23 cellular contexts compared by ENCODE assay signal in genomic region chr11:31133064-31133463, GRCh38.
A peak's percentile ranks its signal among the peaks of the same experiment; 100 is the strongest.
DNase-seq lines count a peak whose midpoint lies in the region; ATAC-seq and TF ChIP-seq lines count a peak whose summit lies in the region.
"Had no signal": no experiment of that assay in that cellular context is flagged by ENCODE, and none has a peak within 500 bp of the region (broad histone marks: within the 10 kb centered on the region; RNA-seq: fewer than 3 reads in every experiment).

No MANE protein-coding gene starts in this region.

- H3K27ac Mint-ChIP-seq in neural progenitor cell, result peak overlapping the region; percentile 86
- no peak overlapping the region for H3K27ac Mint-ChIP-seq in stimulated activated effector memory CD8-positive, alpha-beta T cell treated with anti-CD3 and anti-CD28 coated beads, Interleukin-12 subunit alpha, Interleukin-12 subunit beta, amount 100 ng/mL, for 72 hours
- H3K27ac Mint-ChIP-seq: CD14-positive monocyte; CD4-positive, alpha-beta T cell; CD8-positive, alpha-beta memory T cell; GM23338; H9 had no signal

- H3K9me3 ChIP-seq in neural progenitor cell (ENCODE audit: low read depth), result no peaks in the 10 kb centered on the region
- H3K9me3 ChIP-seq: A549; BE2C; BLaER1 treated with 17β-estradiol and CSF1 and Interleukin-3, amounts not matched to agents 10 nM and 100 nM had no signal

- no peak for ATAC-seq in stimulated activated effector memory CD8-positive, alpha-beta T cell treated with anti-CD3 and anti-CD28 coated beads, Interleukin-12 subunit alpha, Interleukin-12 subunit beta, amount 100 ng/mL, for 72 hours
- ATAC-seq: A549, GM23338, HCT116 had no signal

- H3K27me3 Mint-ChIP-seq in neural progenitor cell (ENCODE audit: insufficient read depth, low read depth), result no peaks in the 10 kb centered on the region
- H3K27me3 Mint-ChIP-seq: CD4-positive, alpha-beta T cell; CD8-positive, alpha-beta memory T cell had no signal

- H3K4me3 ChIP-seq in neural progenitor cell, result no peak overlapping the region
- H3K4me3 ChIP-seq: A549; BLaER1 treated with 17β-estradiol and CSF1 and Interleukin-3, amounts not matched to agents 10 nM and 100 nM; GM23338 had no signal

- TF ChIP-seq CTCF in neural progenitor cell (IDR thresholded peaks at IDR 0.05), result no peak

- no peak overlapping the region for H2AFZ ChIP-seq in neural progenitor cell (replicated peaks)
- H2AFZ ChIP-seq: GM23338 had no signal

- H3K9ac ChIP-seq in neural progenitor cell, result no peak overlapping the region
- H3K9ac ChIP-seq: BLaER1 treated with 17β-estradiol and CSF1 and Interleukin-3, amounts not matched to agents 10 nM and 100 nM had no signal

- H3K36me3 Mint-ChIP-seq in neural progenitor cell, result peaks cover 6% of the 10 kb centered on the region
- no peaks in the 10 kb centered on the region for H3K36me3 Mint-ChIP-seq in stimulated activated effector memory CD8-positive, alpha-beta T cell treated with anti-CD3 and anti-CD28 coated beads, Interleukin-12 subunit alpha, Interleukin-12 subunit beta, amount 100 ng/mL, for 72 hours
- H3K36me3 Mint-ChIP-seq: CD14-positive monocyte; CD8-positive, alpha-beta memory T cell had no signal

- no peak overlapping the region for H3K4me3 Mint-ChIP-seq in neural progenitor cell
- no peak overlapping the region for H3K4me3 Mint-ChIP-seq in stimulated activated effector memory CD8-positive, alpha-beta T cell treated with anti-CD3 and anti-CD28 coated beads, Interleukin-12 subunit alpha, Interleukin-12 subunit beta, amount 100 ng/mL, for 72 hours
- H3K4me3 Mint-ChIP-seq: CD14-positive monocyte; CD4-positive, alpha-beta T cell; CD8-positive, alpha-beta memory T cell; GM23338; H9 had no signal

- peak; percentile 77 for DNase-seq in DMS114 treated with DMSO at 0.1 percent for 48 hours (lab: John Stamatoyannopoulos, UW; ENCODE audit: unreplicated experiment)
- peak in 28 of 42 donors; percentile 4 to 80 (median 34) for DNase-seq in head of caudate nucleus
- no peak for DNase-seq in neural progenitor cell (ENCODE audit: low spot score)
- peak; percentile 70 for DNase-seq in putamen (ENCODE audit: low spot score)
- DNase-seq in stimulated activated effector memory CD8-positive, alpha-beta T cell treated with anti-CD3 and anti-CD28 coated beads, Interleukin-12 subunit alpha, Interleukin-12 subunit beta, amount 100 ng/mL, for 72 hours (ENCODE audit: low spot score in 2 of 2), result no peak
- DNase-seq in stimulated activated CD8-positive, alpha-beta memory T cell treated with anti-CD3 and anti-CD28 coated beads, Interleukin-4, amount 100 ng/mL, for 48 hours, result no peak
- no peak for DNase-seq in NCI-H748 (lab: John Stamatoyannopoulos, UW; ENCODE audit: unreplicated experiment)
- DNase-seq: 8988T; ACHN; AML-193; BE2C; CD4-positive, alpha-beta T cell; CD8-positive, alpha-beta memory T cell; DMS 273 treated with DMSO at 0.1 percent for 48 hours; DMS53; DMS79 treated with DMSO at 0.1 percent for 48 hours; GF-D8; H9 had no signal

- no peaks in the 10 kb centered on the region for H3K36me3 ChIP-seq in neural progenitor cell
- H3K36me3 ChIP-seq: BE2C; BLaER1 treated with 17β-estradiol and CSF1 and Interleukin-3, amounts not matched to agents 10 nM and 100 nM had no signal

- no peaks in the 10 kb centered on the region for H3K4me1 ChIP-seq in neural progenitor cell
- H3K4me1 ChIP-seq: A549; BE2C; BLaER1 treated with 17β-estradiol and CSF1 and Interleukin-3, amounts not matched to agents 10 nM and 100 nM had no signal

- H3K4me1 Mint-ChIP-seq in neural progenitor cell, result peaks cover 27% of the 10 kb centered on the region
- H3K4me1 Mint-ChIP-seq in stimulated activated effector memory CD8-positive, alpha-beta T cell treated with anti-CD3 and anti-CD28 coated beads, Interleukin-12 subunit alpha, Interleukin-12 subunit beta, amount 100 ng/mL, for 72 hours, result no peaks in the 10 kb centered on the region
- H3K4me1 Mint-ChIP-seq: CD14-positive monocyte; CD8-positive, alpha-beta memory T cell; GM23338; H9 had no signal

- no peaks in the 10 kb centered on the region for H4K20me1 ChIP-seq in neural progenitor cell (ENCODE audit: low read depth)
- H4K20me1 ChIP-seq: BLaER1 treated with 17β-estradiol and CSF1 and Interleukin-3, amounts not matched to agents 10 nM and 100 nM had no signal

- no peaks in the 10 kb centered on the region for H3K27me3 ChIP-seq in neural progenitor cell
- H3K27me3 ChIP-seq: BE2C; BLaER1 treated with 17β-estradiol and CSF1 and Interleukin-3, amounts not matched to agents 10 nM and 100 nM had no signal

- no peaks in the 10 kb centered on the region for H3F3A ChIP-seq in neural progenitor cell (ENCODE audit: low read depth)

- intact Hi-C loops in head of caudate nucleus (cut with DNase I), result no loop called here

- no peaks in the 10 kb centered on the region for H3K79me2 ChIP-seq in neural progenitor cell (ENCODE audit: low read depth)

- H3K27ac ChIP-seq in neural progenitor cell, result no peak overlapping the region
- H3K27ac ChIP-seq: A549; BLaER1 treated with 17β-estradiol and CSF1 and Interleukin-3, amounts not matched to agents 10 nM and 100 nM had no signal

- no peak overlapping the region for H3K4me2 ChIP-seq in neural progenitor cell
- H3K4me2 ChIP-seq: A549; BLaER1 treated with 17β-estradiol and CSF1 and Interleukin-3, amounts not matched to agents 10 nM and 100 nM; GM23338 had no signal

- peaks cover 4% of the 10 kb centered on the region for H3K9me3 Mint-ChIP-seq in neural progenitor cell
- H3K9me3 Mint-ChIP-seq in stimulated activated effector memory CD8-positive, alpha-beta T cell treated with anti-CD3 and anti-CD28 coated beads, Interleukin-12 subunit alpha, Interleukin-12 subunit beta, amount 100 ng/mL, for 72 hours, result peaks cover 7% of the 10 kb centered on the region
- H3K9me3 Mint-ChIP-seq: CD4-positive, alpha-beta T cell; GM23338; H9 had no signal

Comparison
In these comparisons a context has a peak if more than half of its experiments do, and no peak if none do; other contexts are left out.
1. DNase-seq: peak in DMS114 treated with DMSO at 0.1 percent for 48 hours (single experiment), head of caudate nucleus (28 of 42) and putamen (single experiment); none in neural progenitor cell (single experiment), stimulated activated effector memory CD8-positive, alpha-beta T cell treated with anti-CD3 and anti-CD28 coated beads, Interleukin-12 subunit alpha, Interleukin-12 subunit beta, amount 100 ng/mL, for 72 hours (0 of 2), stimulated activated CD8-positive, alpha-beta memory T cell treated with anti-CD3 and anti-CD28 coated beads, Interleukin-4, amount 100 ng/mL, for 48 hours (single experiment) and NCI-H748 (single experiment).